In genomic region chr12:6084969-6085450, GRCh38 we compare ENCODE assay signal across 2 cellular contexts.
TF ChIP-seq lines count a peak whose summit lies in the region.

No MANE protein-coding gene starts in this region.

TF ChIP-seq in GM23338, 12 proteins besides CTCF, POLR2A, EP300 and RAD21 (continued from another document):
- peak; percentile 58 for TF ChIP-seq ZNF462 (CRISPR knock-in tag; IDR thresholded peaks at IDR 0.05)

TF ChIP-seq in WTC11, 78 proteins besides CTCF, POLR2A, EP300 and RAD21 (continued from another document):
- TF ChIP-seq, protein P1, sequence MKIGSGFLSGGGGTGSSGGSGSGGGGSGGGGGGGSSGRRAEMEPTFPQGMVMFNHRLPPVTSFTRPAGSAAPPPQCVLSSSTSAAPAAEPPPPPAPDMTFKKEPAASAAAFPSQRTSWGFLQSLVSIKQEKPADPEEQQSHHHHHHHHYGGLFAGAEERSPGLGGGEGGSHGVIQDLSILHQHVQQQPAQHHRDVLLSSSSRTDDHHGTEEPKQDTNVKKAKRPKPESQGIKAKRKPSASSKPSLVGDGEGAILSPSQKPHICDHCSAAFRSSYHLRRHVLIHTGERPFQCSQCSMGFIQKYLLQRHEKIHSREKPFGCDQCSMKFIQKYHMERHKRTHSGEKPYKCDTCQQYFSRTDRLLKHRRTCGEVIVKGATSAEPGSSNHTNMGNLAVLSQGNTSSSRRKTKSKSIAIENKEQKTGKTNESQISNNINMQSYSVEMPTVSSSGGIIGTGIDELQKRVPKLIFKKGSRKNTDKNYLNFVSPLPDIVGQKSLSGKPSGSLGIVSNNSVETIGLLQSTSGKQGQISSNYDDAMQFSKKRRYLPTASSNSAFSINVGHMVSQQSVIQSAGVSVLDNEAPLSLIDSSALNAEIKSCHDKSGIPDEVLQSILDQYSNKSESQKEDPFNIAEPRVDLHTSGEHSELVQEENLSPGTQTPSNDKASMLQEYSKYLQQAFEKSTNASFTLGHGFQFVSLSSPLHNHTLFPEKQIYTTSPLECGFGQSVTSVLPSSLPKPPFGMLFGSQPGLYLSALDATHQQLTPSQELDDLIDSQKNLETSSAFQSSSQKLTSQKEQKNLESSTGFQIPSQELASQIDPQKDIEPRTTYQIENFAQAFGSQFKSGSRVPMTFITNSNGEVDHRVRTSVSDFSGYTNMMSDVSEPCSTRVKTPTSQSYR (CRISPR knock-in tag; IDR thresholded peaks at IDR 0.05): no peak
